ENCODE assay signal across 12 cellular contexts in the genomic region with DNA sequence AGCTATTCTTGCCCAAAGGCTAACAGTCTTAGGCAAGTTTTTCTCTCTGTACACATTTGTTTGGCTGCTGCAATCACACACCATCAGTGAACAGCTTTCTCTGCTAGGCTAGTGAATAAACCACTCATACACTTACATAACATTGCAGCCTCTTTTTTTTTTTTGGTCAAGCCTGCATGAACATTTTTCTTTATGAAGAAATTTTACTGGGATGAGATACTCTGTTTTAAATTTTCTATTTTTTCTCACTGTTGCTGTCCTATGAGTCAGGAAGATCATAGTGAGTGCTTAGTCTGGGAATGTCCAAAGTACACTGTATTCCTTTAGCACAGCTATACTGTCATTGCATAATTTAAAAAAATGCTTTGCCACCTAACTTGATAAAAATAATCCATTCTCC. TPM values are rescaled to one million over a fixed set of nuclear protein-coding genes. Genes with fewer than 3 reads are reported as not detected.
DNase-seq lines count a peak whose midpoint lies in the region; ATAC-seq and TF ChIP-seq lines count a peak whose summit lies in the region.
"Had no signal": no experiment of that assay in that cellular context is flagged by ENCODE, and none has a peak within 500 bp of the region (broad histone marks: within the 10 kb centered on the region; RNA-seq: fewer than 3 reads in every experiment).

No MANE protein-coding gene starts in this region.

- CTCF ChIA-PET in SK-N-SH (lab: Yijun Ruan, JAX), result no interaction called here
- CTCF ChIA-PET in activated CD8-positive, alpha-beta T cell treated with anti-CD3 and anti-CD28 coated beads, Interleukin-2, amount 10 ng/mL, durations not matched to agents 7 days and 5 days (lab: Charles Lee), result interaction anchor here (1.2 kb wide), 1 partner anchor 9 kb away, joined by 4 read pairs; no protein-coding TSS in a partner anchor

- H3K4me2 ChIP-seq in SK-N-SH, result peak overlapping the region; percentile 24; the same call in 1 of the 2 replicates

- TF ChIP-seq POLR2A in GM18505 (IDR thresholded peaks at IDR 0.05; ENCODE audit: borderline replicate concordance, extremely low read depth, insufficient read depth, insufficient read length) (no peak), prostate gland (IDR thresholded peaks at IDR 0.05) (no peak)

- H3K4me3 ChIP-seq in SK-N-SH (ENCODE audit: low read depth in 2 of 2, low read length in 1 of 2) (no peak overlapping the region), fibroblast of the aortic adventitia (ENCODE audit: low read depth, low read length) (no peak overlapping the region), prostate gland (no peak overlapping the region)
- H3K4me3 ChIP-seq: esophagus squamous epithelium, K562 had no signal

- no peaks in the 10 kb centered on the region for H3K27me3 Mint-ChIP-seq in activated CD8-positive, alpha-beta T cell treated with anti-CD3 and anti-CD28 coated beads, Interleukin-2, amount 10 ng/mL, durations not matched to agents 7 days and 5 days (ENCODE audit: low read depth)
- H3K27me3 Mint-ChIP-seq: activated T-helper 17 cell treated with anti-CD3 and anti-CD28 coated beads, Interleukin-2, amount 50 U/mL, for 72 hours had no signal

- DNase-seq in Ammon's horn (ENCODE audit: low spot score) (peak; percentile 60), SK-N-SH (no peak), fibroblast of the aortic adventitia (ENCODE audit: low read depth) (peak; percentile 87), omental fat pad (ENCODE audit: low spot score) (no peak), NCI-H1048 (lab: John Stamatoyannopoulos, UW) (no peak), prostate gland (ENCODE audit: low spot score) (no peak)
- DNase-seq in activated CD8-positive, alpha-beta T cell treated with anti-CD3 and anti-CD28 coated beads, Interleukin-2, amount 10 ng/mL, durations not matched to agents 7 days and 5 days, result no peak
- DNase-seq: esophagus squamous epithelium, NCI-H524 treated with DMSO at 0.1 percent for 48 hours had no signal

- H3K4me3 Mint-ChIP-seq in activated CD8-positive, alpha-beta T cell treated with anti-CD3 and anti-CD28 coated beads, Interleukin-2, amount 10 ng/mL, durations not matched to agents 7 days and 5 days, result no peak overlapping the region
- H3K4me3 Mint-ChIP-seq: activated T-helper 17 cell treated with anti-CD3 and anti-CD28 coated beads, Interleukin-2, amount 50 U/mL, for 72 hours had no signal

- peaks cover 36% of the 10 kb centered on the region for H4K20me1 ChIP-seq in SK-N-SH (ENCODE audit: insufficient read depth)

- H3K4me1 ChIP-seq in SK-N-SH (ENCODE audit: control insufficient read depth in 1 of 2, insufficient read depth in 2 of 2, low read depth in 1 of 2, low read length in 1 of 2), result peaks cover 0 to 4% of the 10 kb centered on the region in 2 experiments; a peak in 1 of 4 replicates
- no peaks in the 10 kb centered on the region for H3K4me1 ChIP-seq in prostate gland (replicated peaks)

- peaks cover 10% of the 10 kb centered on the region for H3K4me1 Mint-ChIP-seq in activated CD8-positive, alpha-beta T cell treated with anti-CD3 and anti-CD28 coated beads, Interleukin-2, amount 10 ng/mL, durations not matched to agents 7 days and 5 days (ENCODE audit: low read depth)

- H3K27ac Mint-ChIP-seq in activated CD8-positive, alpha-beta T cell treated with anti-CD3 and anti-CD28 coated beads, Interleukin-2, amount 10 ng/mL, durations not matched to agents 7 days and 5 days, result no peak overlapping the region
- H3K27ac Mint-ChIP-seq: activated T-helper 17 cell treated with anti-CD3 and anti-CD28 coated beads, Interleukin-2, amount 50 U/mL, for 72 hours had no signal

- H3K9me3 ChIP-seq in SK-N-SH (no peaks in the 10 kb centered on the region), prostate gland (no peaks in the 10 kb centered on the region)
- H3K9me3 ChIP-seq: esophagus squamous epithelium had no signal

- H3K9me2 ChIP-seq in SK-N-SH, result no peaks in the 10 kb centered on the region

- H3K79me2 ChIP-seq in SK-N-SH (ENCODE audit: insufficient read depth), result peaks cover 90% of the 10 kb centered on the region

- H3K9me3 Mint-ChIP-seq in activated CD8-positive, alpha-beta T cell treated with anti-CD3 and anti-CD28 coated beads, Interleukin-2, amount 10 ng/mL, durations not matched to agents 7 days and 5 days (ENCODE audit: insufficient read depth), result no peaks in the 10 kb centered on the region
- H3K9me3 Mint-ChIP-seq: activated T-helper 17 cell treated with anti-CD3 and anti-CD28 coated beads, Interleukin-2, amount 50 U/mL, for 72 hours had no signal

- H3K36me3 ChIP-seq in SK-N-SH (replicated peaks in 1 of 2; ENCODE audit: control insufficient read depth in 1 of 2, insufficient read depth in 2 of 2, low read length in 1 of 2) (peaks cover 0 to 3% of the 10 kb centered on the region in 2 experiments), prostate gland (no peaks in the 10 kb centered on the region)

- peaks cover 22% of the 10 kb centered on the region for H3F3A ChIP-seq in SK-N-SH (replicated peaks; ENCODE audit: insufficient read depth)

- POLR2A ChIA-PET in SK-N-SH (lab: Yijun Ruan, JAX), result interaction anchor here (0.7 kb wide), 1 partner anchor 22 kb away, joined by 3 read pairs; no protein-coding TSS in a partner anchor
- POLR2A ChIA-PET in activated CD8-positive, alpha-beta T cell treated with anti-CD3 and anti-CD28 coated beads, Interleukin-2, amount 10 ng/mL, durations not matched to agents 7 days and 5 days (lab: Charles Lee), result no interaction called here

- intact Hi-C loops in prostate gland (cut with DNase I), result loop anchor here (10.0 kb wide), 1 partner anchor 52 kb away; no protein-coding TSS in a partner anchor

- H3K27me3 ChIP-seq in SK-N-SH (ENCODE audit: insufficient read depth), result no peaks in the 10 kb centered on the region
- H3K27me3 ChIP-seq in prostate gland (replicated peaks; ENCODE audit: insufficient read depth), result no peaks in the 10 kb centered on the region
- H3K27me3 ChIP-seq: esophagus squamous epithelium had no signal

- H3K36me3 Mint-ChIP-seq in activated CD8-positive, alpha-beta T cell treated with anti-CD3 and anti-CD28 coated beads, Interleukin-2, amount 10 ng/mL, durations not matched to agents 7 days and 5 days (ENCODE audit: low read depth), result peaks cover 4% of the 10 kb centered on the region

- peak overlapping the region in 1 of 2 experiments; percentile 76; a peak in 2 of 4 replicates for H3K27ac ChIP-seq in SK-N-SH (ENCODE audit: low read depth in 2 of 2, low read length in 1 of 2)
- no peak overlapping the region for H3K27ac ChIP-seq in prostate gland

- no peak overlapping the region; the same call in 1 of the 2 replicates for H3K9ac ChIP-seq in SK-N-SH

- no peak for TF ChIP-seq CTCF in SK-N-SH (IDR thresholded peaks at IDR 0.05)
- no peak for TF ChIP-seq CTCF in fibroblast of the aortic adventitia (IDR thresholded peaks at IDR 0.05; ENCODE audit: insufficient read depth, low read length)
- no peak for TF ChIP-seq CTCF in omental fat pad (IDR thresholded peaks at IDR 0.05)
- no peak for TF ChIP-seq CTCF in prostate gland (IDR thresholded peaks at IDR 0.05)

- peak; percentile 97 for ATAC-seq in omental fat pad (ENCODE audit: low FRiP score)
- ATAC-seq in GM18505 (IDR thresholded peaks at IDR 0.05; ENCODE audit: unreplicated experiment), result no peak
- ATAC-seq in activated CD8-positive, alpha-beta T cell treated with anti-CD3 and anti-CD28 coated beads, Interleukin-2, amount 10 ng/mL, durations not matched to agents 7 days and 5 days, result no peak
- ATAC-seq: activated T-helper 17 cell treated with anti-CD3 and anti-CD28 coated beads, Interleukin-2, amount 50 U/mL, for 72 hours; K562 had no signal

- H2AFZ ChIP-seq in SK-N-SH (ENCODE audit: low read depth), result no peak overlapping the region

- TF ChIP-seq RAD21 in SK-N-SH (IDR thresholded peaks at IDR 0.05; ENCODE audit: low read length), result no peak

- no peak for TF ChIP-seq EP300 in SK-N-SH (IDR thresholded peaks at IDR 0.05; ENCODE audit: borderline replicate concordance in 1 of 2, low read depth in 1 of 2, low read length in 1 of 2)

TF ChIP-seq in SK-N-SH, 30 proteins besides CTCF, POLR2A, EP300 and RAD21:
- no peak for TF ChIP-seq FOXJ3 (CRISPR knock-in tag; IDR thresholded peaks at IDR 0.05)
- TF ChIP-seq, protein P1, sequence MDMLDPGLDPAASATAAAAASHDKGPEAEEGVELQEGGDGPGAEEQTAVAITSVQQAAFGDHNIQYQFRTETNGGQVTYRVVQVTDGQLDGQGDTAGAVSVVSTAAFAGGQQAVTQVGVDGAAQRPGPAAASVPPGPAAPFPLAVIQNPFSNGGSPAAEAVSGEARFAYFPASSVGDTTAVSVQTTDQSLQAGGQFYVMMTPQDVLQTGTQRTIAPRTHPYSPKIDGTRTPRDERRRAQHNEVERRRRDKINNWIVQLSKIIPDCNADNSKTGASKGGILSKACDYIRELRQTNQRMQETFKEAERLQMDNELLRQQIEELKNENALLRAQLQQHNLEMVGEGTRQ (IDR thresholded peaks at IDR 0.05; ENCODE audit: borderline replicate concordance, low read depth, low read length), result no peak
- 0 out of 2 replicates have a peak, but pooled peaks have one; percentile 13 for TF ChIP-seq JUND (IDR thresholded peaks at IDR 0.05)
- TF ChIP-seq TCF12 (IDR thresholded peaks at IDR 0.05), result no peak
- 0 out of 2 replicates have a peak, but pooled peaks have one; percentile 2 for TF ChIP-seq FOSL2 (IDR thresholded peaks at IDR 0.05; ENCODE audit: borderline replicate concordance, low read depth)
- TF ChIP-seq, protein P2, sequence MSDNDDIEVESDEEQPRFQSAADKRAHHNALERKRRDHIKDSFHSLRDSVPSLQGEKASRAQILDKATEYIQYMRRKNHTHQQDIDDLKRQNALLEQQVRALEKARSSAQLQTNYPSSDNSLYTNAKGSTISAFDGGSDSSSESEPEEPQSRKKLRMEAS (IDR thresholded peaks at IDR 0.05; ENCODE audit: low read depth), result no peak

RNA-seq across cellular contexts. Expression of a gene that starts 58.5 kb away (rescaled TPM):
- 4.9 and 6.7 TPM in 2 replicates for polyA plus RNA-seq in SK-N-SH (2012; rRNA removed)
- 6.7 and 9.7 TPM in 2 replicates for polyA plus RNA-seq in SK-N-SH (2012; cell fraction: cytosol; rRNA removed)
- 12.3 and 22.5 TPM in 2 replicates for polyA plus RNA-seq in SK-N-SH (2012; cell fraction: nucleus; rRNA removed)
- total RNA-seq in fibroblast of the aortic adventitia (ENCODE audit: low replicate concordance), result 56.4 and 63.2 TPM in 2 replicates
- total RNA-seq in omental fat pad, result 10 to 100 TPM; 50.2 to 99.1 (median 58.7) TPM
- total RNA-seq in activated CD8-positive, alpha-beta T cell treated with anti-CD3 and anti-CD28 coated beads, Interleukin-2, amount 10 ng/mL, durations not matched to agents 7 days and 5 days, result 10 to 100 TPM; 63.7 to 69.4 TPM
- 10 to 100 TPM; 32.2 to 35.2 TPM for total RNA-seq in prostate gland

Comparison
In these comparisons a context has a peak if more than half of its experiments do, and no peak if none do; other contexts are left out.
1. DNase-seq: peak in Ammon's horn (single experiment) and fibroblast of the aortic adventitia (single experiment); none in SK-N-SH (single experiment), omental fat pad (single experiment), NCI-H1048 (single experiment), activated CD8-positive, alpha-beta T cell treated with anti-CD3 and anti-CD28 coated beads, Interleukin-2, amount 10 ng/mL, durations not matched to agents 7 days and 5 days (single experiment) and prostate gland (single experiment).